Comparison of ENCODE assay signal across 12 cellular contexts in the genomic region with DNA sequence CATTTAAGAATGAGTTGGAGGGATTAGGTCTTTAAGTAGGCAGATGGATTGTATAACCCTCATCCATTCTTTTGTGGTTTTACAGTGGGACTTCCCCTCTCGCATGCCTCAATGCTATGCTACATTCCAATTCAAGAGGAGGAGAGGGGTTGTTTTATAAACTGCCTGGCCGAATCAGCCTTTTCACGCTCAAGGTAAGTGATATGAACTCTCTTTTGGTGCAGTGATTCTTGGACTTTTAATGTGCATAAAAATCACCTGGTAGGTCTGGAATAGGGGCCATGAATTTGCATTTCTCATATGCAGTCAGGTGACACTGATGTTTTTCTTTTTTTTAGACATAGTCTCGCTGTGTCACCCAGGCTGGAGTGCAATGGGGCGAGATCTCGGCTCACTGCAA. TPM values are rescaled to one million over a fixed set of nuclear protein-coding genes. Genes with fewer than 3 reads are reported as not detected.
DNase-seq lines count a peak whose midpoint lies in the region; ATAC-seq, FAIRE-seq and TF ChIP-seq lines count a peak whose summit lies in the region.
"Had no signal": no experiment of that assay in that cellular context is flagged by ENCODE, and none has a peak within 500 bp of the region (broad histone marks: within the 10 kb centered on the region; RNA-seq: fewer than 3 reads in every experiment).

No MANE protein-coding gene starts in this region.

- TF ChIP-seq POLR2A in A549 (IDR thresholded peaks at IDR 0.05; ENCODE audit: low read length) = no peak

- no peak for TF ChIP-seq EP300 in A549 (IDR thresholded peaks at IDR 0.05)

- peak overlapping the region; percentile 60 for H3K4me2 ChIP-seq in A549
- peak overlapping the region; percentile 83 for H3K4me2 ChIP-seq in OCI-LY7 (ENCODE audit: low read length)

- no peak overlapping the region for H3K4me3 ChIP-seq in A549
- peak overlapping the region; percentile 30 for H3K4me3 ChIP-seq in OCI-LY7 (ENCODE audit: low read depth, low read length, poor library complexity, severe bottlenecking)
- H3K4me3 ChIP-seq: stomach had no signal

- ATAC-seq in A549 (no peak), GM21390 (IDR thresholded peaks at IDR 0.05; ENCODE audit: unreplicated experiment) (peak; percentile 45), SK-N-SH treated with all-trans-retinoic acid at 6 μM for 48 hours (no peak), sciatic nerve (no peak)

- peaks cover 88% of the 10 kb centered on the region for H3K79me2 ChIP-seq in OCI-LY7 (ENCODE audit: insufficient read depth, low read depth, low read length)

- POLR2A ChIA-PET in A549 (lab: Yijun Ruan, JAX) (no interaction called here), OCI-LY7 (lab: Charles Lee) (interaction anchor here (0.6 to 3.3 kb wide), 5 partner anchors 9 to 84 kb away, joined by 3 to 11 read pairs (median 4); no protein-coding TSS in a partner anchor)

- intact Hi-C loops in OCI-LY7 (cut with micrococcal nuclease; ENCODE audit: unreplicated experiment) (no loop called here), sciatic nerve (cut with DNase I) (loop anchor here (10.0 kb wide), 1 partner anchor 86 kb away; no protein-coding TSS in a partner anchor)

- BruUV-seq in OCI-LY7 (replicated peaks; lab: Mats Ljungman, UMichigan) = no TSS peak

- peaks cover 76% of the 10 kb centered on the region for H3K36me3 ChIP-seq in OCI-LY7 (ENCODE audit: insufficient read depth, low read length)

- no peaks in the 10 kb centered on the region for H3K9me2 ChIP-seq in OCI-LY7 (ENCODE audit: insufficient read depth, low read length)

- peaks cover 29% of the 10 kb centered on the region; the same call in 1 of the 2 replicates for H4K20me1 ChIP-seq in OCI-LY7 (ENCODE audit: insufficient read depth, low read length)

- H3K27ac ChIP-seq in A549 = peak overlapping the region; percentile 6 to 36; a peak in 2 of 6 replicates
- H3K27ac ChIP-seq in OCI-LY7 (ENCODE audit: low read depth, low read length, poor library complexity, severe bottlenecking) = peak overlapping the region; percentile 49
- H3K27ac ChIP-seq: C4-2B had no signal

- DNase-seq in A549 (ENCODE audit: low read depth in 1 of 2, low spot score in 1 of 2) (no peak), OCI-LY7 (ENCODE audit: low spot score) (peak; percentile 38), glomerular visceral epithelial cell (ENCODE audit: extremely low spot score) (peak; percentile 80), NCI-H526 treated with DMSO at 0.1 percent for 48 hours (lab: John Stamatoyannopoulos, UW) (no peak), sciatic nerve (ENCODE audit: low spot score) (no peak), C1 segment of cervical spinal cord (lab: John Stamatoyannopoulos, UW) (no peak)
- DNase-seq: cerebellar nuclear complex, NCI-H526, stomach had no signal

- H3K4me1 ChIP-seq in A549 (peaks cover 48% of the 10 kb centered on the region), OCI-LY7 (ENCODE audit: insufficient read depth, low read length, poor library complexity, severe bottlenecking) (peaks cover 58% of the 10 kb centered on the region)

- no peak for TF ChIP-seq RAD21 in A549 (conservative IDR thresholded peaks at IDR 0.05 in 1 of 2, IDR thresholded peaks at IDR 0.05 in 1 of 2)

- TF ChIP-seq CTCF in A549 (IDR thresholded peaks at IDR 0.05) = no peak
- no peak for TF ChIP-seq CTCF in OCI-LY7 (conservative IDR thresholded peaks at IDR 0.05; ENCODE audit: low read length)

- H3K9me3 ChIP-seq in A549 (no peaks in the 10 kb centered on the region), OCI-LY7 (ENCODE audit: low read length) (no peaks in the 10 kb centered on the region)
- H3K9me3 ChIP-seq: stomach had no signal

- CTCF ChIA-PET in A549 (lab: Yijun Ruan, JAX) = no interaction called here
- CTCF ChIA-PET in OCI-LY7 (lab: Charles Lee; ENCODE audit: unreplicated experiment) = no interaction called here

- 89% methylated on average over 6 of the region's 6 CpGs for WGBS in A549 (ENCODE audit: missing lambda C conversion rate)

- FAIRE-seq in A549 (lab: Jason Lieb, UNC) = no peak

- no peak overlapping the region for H2AFZ ChIP-seq in OCI-LY7 (ENCODE audit: low read length)

TF ChIP-seq in A549, 52 proteins besides CTCF, POLR2A, EP300 and RAD21 (continues in another document):
- TF ChIP-seq, protein P1, sequence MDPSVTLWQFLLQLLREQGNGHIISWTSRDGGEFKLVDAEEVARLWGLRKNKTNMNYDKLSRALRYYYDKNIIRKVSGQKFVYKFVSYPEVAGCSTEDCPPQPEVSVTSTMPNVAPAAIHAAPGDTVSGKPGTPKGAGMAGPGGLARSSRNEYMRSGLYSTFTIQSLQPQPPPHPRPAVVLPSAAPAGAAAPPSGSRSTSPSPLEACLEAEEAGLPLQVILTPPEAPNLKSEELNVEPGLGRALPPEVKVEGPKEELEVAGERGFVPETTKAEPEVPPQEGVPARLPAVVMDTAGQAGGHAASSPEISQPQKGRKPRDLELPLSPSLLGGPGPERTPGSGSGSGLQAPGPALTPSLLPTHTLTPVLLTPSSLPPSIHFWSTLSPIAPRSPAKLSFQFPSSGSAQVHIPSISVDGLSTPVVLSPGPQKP (IDR thresholded peaks at IDR 0.05; ENCODE audit: low read depth, low read length) = no peak
- TF ChIP-seq ZFP36 (IDR thresholded peaks at IDR 0.05; ENCODE audit: borderline replicate concordance, partially characterized antibody) (no peak), HEYL (CRISPR knock-in tag; IDR thresholded peaks at IDR 0.05) (no peak), CEBPB (IDR thresholded peaks at IDR 0.05) (no peak), ZSCAN20 (CRISPR knock-in tag; IDR thresholded peaks at IDR 0.05) (no peak)
- TF ChIP-seq, protein P2, sequence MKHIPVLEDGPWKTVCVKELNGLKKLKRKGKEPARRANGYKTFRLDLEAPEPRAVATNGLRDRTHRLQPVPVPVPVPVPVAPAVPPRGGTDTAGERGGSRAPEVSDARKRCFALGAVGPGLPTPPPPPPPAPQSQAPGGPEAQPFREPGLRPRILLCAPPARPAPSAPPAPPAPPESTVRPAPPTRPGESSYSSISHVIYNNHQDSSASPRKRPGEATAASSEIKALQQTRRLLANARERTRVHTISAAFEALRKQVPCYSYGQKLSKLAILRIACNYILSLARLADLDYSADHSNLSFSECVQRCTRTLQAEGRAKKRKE (CRISPR knock-in tag; IDR thresholded peaks at IDR 0.05; ENCODE audit: low read depth) = no peak
- TF ChIP-seq, protein P3, sequence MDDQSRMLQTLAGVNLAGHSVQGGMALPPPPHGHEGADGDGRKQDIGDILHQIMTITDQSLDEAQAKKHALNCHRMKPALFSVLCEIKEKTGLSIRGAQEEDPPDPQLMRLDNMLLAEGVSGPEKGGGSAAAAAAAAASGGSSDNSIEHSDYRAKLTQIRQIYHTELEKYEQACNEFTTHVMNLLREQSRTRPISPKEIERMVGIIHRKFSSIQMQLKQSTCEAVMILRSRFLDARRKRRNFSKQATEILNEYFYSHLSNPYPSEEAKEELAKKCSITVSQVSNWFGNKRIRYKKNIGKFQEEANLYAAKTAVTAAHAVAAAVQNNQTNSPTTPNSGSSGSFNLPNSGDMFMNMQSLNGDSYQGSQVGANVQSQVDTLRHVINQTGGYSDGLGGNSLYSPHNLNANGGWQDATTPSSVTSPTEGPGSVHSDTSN (IDR thresholded peaks at IDR 0.05) = no peak

TF ChIP-seq in SK-N-SH treated with all-trans-retinoic acid at 6 μM for 48 hours, 23 proteins besides CTCF, POLR2A, EP300 and RAD21:
- TF ChIP-seq ZFP3 (CRISPR knock-in tag; IDR thresholded peaks at IDR 0.05) (no peak), GLIS3 (CRISPR knock-in tag; IDR thresholded peaks at IDR 0.05) (no peak), ZFP30 (CRISPR knock-in tag; IDR thresholded peaks at IDR 0.05) (no peak)
- TF ChIP-seq, protein P4, sequence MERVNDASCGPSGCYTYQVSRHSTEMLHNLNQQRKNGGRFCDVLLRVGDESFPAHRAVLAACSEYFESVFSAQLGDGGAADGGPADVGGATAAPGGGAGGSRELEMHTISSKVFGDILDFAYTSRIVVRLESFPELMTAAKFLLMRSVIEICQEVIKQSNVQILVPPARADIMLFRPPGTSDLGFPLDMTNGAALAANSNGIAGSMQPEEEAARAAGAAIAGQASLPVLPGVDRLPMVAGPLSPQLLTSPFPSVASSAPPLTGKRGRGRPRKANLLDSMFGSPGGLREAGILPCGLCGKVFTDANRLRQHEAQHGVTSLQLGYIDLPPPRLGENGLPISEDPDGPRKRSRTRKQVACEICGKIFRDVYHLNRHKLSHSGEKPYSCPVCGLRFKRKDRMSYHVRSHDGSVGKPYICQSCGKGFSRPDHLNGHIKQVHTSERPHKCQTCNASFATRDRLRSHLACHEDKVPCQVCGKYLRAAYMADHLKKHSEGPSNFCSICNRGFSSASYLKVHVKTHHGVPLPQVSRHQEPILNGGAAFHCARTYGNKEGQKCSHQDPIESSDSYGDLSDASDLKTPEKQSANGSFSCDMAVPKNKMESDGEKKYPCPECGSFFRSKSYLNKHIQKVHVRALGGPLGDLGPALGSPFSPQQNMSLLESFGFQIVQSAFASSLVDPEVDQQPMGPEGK (CRISPR knock-in tag; IDR thresholded peaks at IDR 0.05; ENCODE audit: borderline replicate concordance) = no peak

RNA-seq across cellular contexts. Expression of gene ASXL1, which starts 10.8 kb away (rescaled TPM):
- 36.0 and 41.8 TPM in 2 replicates for polyA plus RNA-seq in A549 (2011; rRNA removed)
- polyA plus RNA-seq in A549 (2012; cell fraction: cytosol; rRNA removed) = 23.7 and 26.2 TPM in 2 replicates
- 99.3 and 131 TPM in 2 replicates for polyA plus RNA-seq in A549 (2012; cell fraction: nucleus; rRNA removed)
- 35.7 to 40.3 TPM (median 40.1 TPM) in 3 replicates for polyA plus RNA-seq in A549 (2017; fragmentation: RNase III; extraction: RNeasy Plus Mini Kit Qiagen cat#74134 plus additional on column Dnase treatment)
- 69.6 and 72.3 TPM in 2 replicates for polyA minus RNA-seq in A549 (2011; rRNA and poly(A)+ RNA removed)
- total RNA-seq in OCI-LY7 (2014; rRNA removed; shearing (Covaris generic)) = 81.5 and 84.7 TPM in 2 replicates
- total RNA-seq in OCI-LY7 (2022) = 111 and 122 TPM in 2 replicates
- 113 TPM for total RNA-seq in sciatic nerve

Comparison
In these comparisons a context has a peak if more than half of its experiments do, and no peak if none do; other contexts are left out.
1. DNase-seq: peak in OCI-LY7 (single experiment) and glomerular visceral epithelial cell (single experiment); none in A549 (0 of 2), NCI-H526 treated with DMSO at 0.1 percent for 48 hours (single experiment), sciatic nerve (single experiment) and C1 segment of cervical spinal cord (0 of 14).